12 cellular contexts compared by ENCODE assay signal in the genomic region with DNA sequence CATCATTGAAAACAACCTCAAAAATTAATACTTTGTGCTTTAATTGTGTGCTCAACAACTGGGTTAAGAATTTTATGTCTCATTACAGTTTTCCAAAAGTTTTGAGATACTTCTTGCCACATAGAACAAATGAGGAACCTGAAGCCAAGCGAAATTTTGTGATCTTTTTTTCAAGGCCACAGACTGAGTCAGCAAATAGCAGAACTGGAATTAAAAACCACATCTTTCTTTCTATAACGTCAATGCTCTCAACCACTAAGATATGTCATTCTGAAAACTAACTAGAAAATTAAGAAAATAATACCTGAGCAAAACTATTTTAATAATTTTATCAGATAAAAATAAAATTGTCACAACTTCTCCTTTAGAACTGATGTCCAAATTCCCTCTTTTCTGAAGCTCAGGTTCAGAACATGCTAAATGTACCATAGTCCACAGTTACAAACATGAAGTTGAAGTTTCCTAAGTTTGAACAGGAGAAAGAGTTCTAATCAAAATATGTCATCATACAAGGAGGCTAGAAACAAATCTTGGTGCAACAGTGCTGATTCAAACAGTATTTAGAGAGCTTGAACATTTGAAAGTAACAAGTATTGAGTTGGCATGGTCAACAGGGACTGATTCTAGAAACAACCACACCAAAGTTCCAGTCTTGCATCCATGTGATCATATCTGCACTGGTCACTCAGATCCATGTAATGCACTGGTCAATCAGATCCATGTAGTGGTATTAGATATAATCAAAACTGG. TPM values are rescaled to one million over a fixed set of nuclear protein-coding genes. Genes with fewer than 3 reads are reported as not detected.
A peak's percentile ranks its signal among the peaks of the same experiment; 100 is the strongest.
DNase-seq lines count a peak whose midpoint lies in the region; ATAC-seq and TF ChIP-seq lines count a peak whose summit lies in the region.
"Had no signal": no experiment of that assay in that cellular context is flagged by ENCODE, and none has a peak within 500 bp of the region (broad histone marks: within the 10 kb centered on the region; RNA-seq: fewer than 3 reads in every experiment).

No MANE protein-coding gene starts in this region.

- no peak overlapping the region for H3K4me3 ChIP-seq in osteoblast (ENCODE audit: insufficient read depth, low read length)
- no peak overlapping the region for H3K4me3 ChIP-seq in body of pancreas
- no peak overlapping the region for H3K4me3 ChIP-seq in spleen

- H4K20me1 ChIP-seq in osteoblast (ENCODE audit: insufficient read depth, low read length): no peaks in the 10 kb centered on the region

- ATAC-seq in GM19035 (IDR thresholded peaks at IDR 0.05; ENCODE audit: unreplicated experiment): peak; percentile 77
- peak; percentile 62 for ATAC-seq in HG02943 (IDR thresholded peaks at IDR 0.05; ENCODE audit: low read depth, unreplicated experiment)
- no peak for ATAC-seq in body of pancreas

- intact Hi-C loops in body of pancreas (cut with DNase I) (no loop called here), spleen (cut with DNase I; ENCODE audit: low total_unique reads) (no loop called here)

- TF ChIP-seq CTCF in osteoblast (IDR thresholded peaks at IDR 0.05; ENCODE audit: extremely low read depth, low read depth, low read length) (no peak), body of pancreas (IDR thresholded peaks at IDR 0.05) (no peak), spleen (IDR thresholded peaks at IDR 0.05 in 8 of 11, conservative IDR thresholded peaks at IDR 0.05 in 3 of 11) (no peak)

- H3K9me3 ChIP-seq in osteoblast (ENCODE audit: low read depth, low read length): no peaks in the 10 kb centered on the region
- H3K9me3 ChIP-seq in body of pancreas: no peaks in the 10 kb centered on the region
- H3K9me3 ChIP-seq in spleen: no peaks in the 10 kb centered on the region

- H3K79me2 ChIP-seq in osteoblast (ENCODE audit: insufficient read depth, low read length): no peaks in the 10 kb centered on the region

- H2AFZ ChIP-seq in osteoblast (ENCODE audit: low read length): no peak overlapping the region

- H3K27ac ChIP-seq in osteoblast (ENCODE audit: low read depth, low read length) (peak overlapping the region; percentile 40), body of pancreas (no peak overlapping the region), spleen (no peak overlapping the region)

- no peaks in the 10 kb centered on the region for H3K27me3 Mint-ChIP-seq in T-helper 2 cell treated with Interferon-gamma antibody and Interleukin-4, amounts not matched to agents 5 μg/mL and 100 μg/mL, for 36 hours (ENCODE audit: low read depth)
- H3K27me3 Mint-ChIP-seq: IgD-negative memory B cell had no signal

- no peaks in the 10 kb centered on the region for H3K36me3 Mint-ChIP-seq in T-helper 2 cell treated with Interferon-gamma antibody and Interleukin-4, amounts not matched to agents 5 μg/mL and 100 μg/mL, for 36 hours (ENCODE audit: low read depth)

- no peaks in the 10 kb centered on the region for H3K27me3 ChIP-seq in osteoblast (ENCODE audit: insufficient read depth, low read length)
- no peaks in the 10 kb centered on the region for H3K27me3 ChIP-seq in body of pancreas
- H3K27me3 ChIP-seq in spleen (replicated peaks in 1 of 7): no peaks in the 10 kb centered on the region

- DNase-seq in NOMO-1 (lab: John Stamatoyannopoulos, UW; ENCODE audit: unreplicated experiment in 2 of 2) (peak; percentile 30 to 51), osteoblast (ENCODE audit: insufficient read length, low spot score, missing footprints) (no peak), T-helper 1 cell (no peak), body of pancreas (no peak), spleen (no peak)
- no peak for DNase-seq in T-helper 2 cell treated with Interferon-gamma antibody and Interleukin-4, amounts not matched to agents 5 μg/mL and 100 μg/mL, for 36 hours (ENCODE audit: low spot score)
- DNase-seq: activated naive CD4-positive, alpha-beta T cell treated with Interleukin-2 at 50 U/mL for 16 hours; DMS79; NCI-H69 had no signal

- no peak overlapping the region for H3K27ac Mint-ChIP-seq in T-helper 2 cell treated with Interferon-gamma antibody and Interleukin-4, amounts not matched to agents 5 μg/mL and 100 μg/mL, for 36 hours
- H3K27ac Mint-ChIP-seq: IgD-negative memory B cell had no signal

- no peaks in the 10 kb centered on the region for H3K4me1 ChIP-seq in osteoblast (ENCODE audit: insufficient read depth, low read length)
- H3K4me1 ChIP-seq in body of pancreas: no peaks in the 10 kb centered on the region
- peaks cover 0 to 8% (median 4%) of the 10 kb centered on the region in 6 donors for H3K4me1 ChIP-seq in spleen

- no peaks in the 10 kb centered on the region for H3K9me3 Mint-ChIP-seq in T-helper 2 cell treated with Interferon-gamma antibody and Interleukin-4, amounts not matched to agents 5 μg/mL and 100 μg/mL, for 36 hours

- H3K36me3 ChIP-seq in osteoblast (ENCODE audit: insufficient read depth, low read length) (peaks cover 24% of the 10 kb centered on the region), body of pancreas (replicated peaks in 1 of 2; ENCODE audit: insufficient read depth in 1 of 2, low read depth in 2 of 2) (no peaks in the 10 kb centered on the region), spleen (no peaks in the 10 kb centered on the region)

- H3K4me1 Mint-ChIP-seq in T-helper 2 cell treated with Interferon-gamma antibody and Interleukin-4, amounts not matched to agents 5 μg/mL and 100 μg/mL, for 36 hours (ENCODE audit: low read depth): no peaks in the 10 kb centered on the region
- H3K4me1 Mint-ChIP-seq: IgD-negative memory B cell had no signal

- TF ChIP-seq POLR2A in body of pancreas (IDR thresholded peaks at IDR 0.05) (no peak), spleen (IDR thresholded peaks at IDR 0.05) (no peak)

- no peak overlapping the region for H3K4me2 ChIP-seq in osteoblast (ENCODE audit: insufficient read depth, low read length)

- WGBS in body of pancreas, 2 donors: 45 to 62% methylated on average over 2 of the region's 2 CpGs
- WGBS in spleen, 5 donors: 18 to 39% (median 31%) methylated on average over 2 of the region's 2 CpGs

- no peak overlapping the region for H3K4me3 Mint-ChIP-seq in T-helper 2 cell treated with Interferon-gamma antibody and Interleukin-4, amounts not matched to agents 5 μg/mL and 100 μg/mL, for 36 hours
- H3K4me3 Mint-ChIP-seq: IgD-negative memory B cell had no signal

RNA-seq across cellular contexts. Expression of a gene that starts 27.6 kb away (rescaled TPM):
- 5.6 and 7.6 TPM in 2 replicates for total RNA-seq in osteoblast
- total RNA-seq in body of pancreas: 10 to 100 TPM; 11.4 to 14.8 TPM
- total RNA-seq in spleen: 10 to 100 TPM in 6 of 7 donors, 1 to 10 TPM in 1; 9.4 to 42.7 (median 28.8) TPM
- 1 to 10 TPM; 2.9 to 5.9 (median 3.5) TPM for polyA plus RNA-seq in spleen
- polyA plus RNA-seq: IgD-negative memory B cell had no signal

Comparison
In these comparisons a context has a peak if more than half of its experiments do, and no peak if none do; other contexts are left out.
1. DNase-seq: peak in NOMO-1 (2 of 2); none in osteoblast (single experiment), T-helper 1 cell (0 of 5), body of pancreas (0 of 4), spleen (single experiment) and T-helper 2 cell treated with Interferon-gamma antibody and Interleukin-4, amounts not matched to agents 5 μg/mL and 100 μg/mL, for 36 hours (single experiment).